10 cellular contexts compared by ENCODE assay signal in genomic region chr10:77602913-77603528, GRCh38. TPM values are rescaled to one million over a fixed set of nuclear protein-coding genes. Genes with fewer than 3 reads are reported as not detected.
DNase-seq lines count a peak whose midpoint lies in the region; ATAC-seq, FAIRE-seq and TF ChIP-seq lines count a peak whose summit lies in the region.
"Had no signal": no experiment of that assay in that cellular context is flagged by ENCODE, and none has a peak within 500 bp of the region (broad histone marks: within the 10 kb centered on the region; RNA-seq: fewer than 3 reads in every experiment).

No MANE protein-coding gene starts in this region.

- H3K56ac ChIP-seq in H1 (replicated peaks; ENCODE audit: insufficient read length, low read depth, low read length), result no peak overlapping the region

- H3K4ac ChIP-seq in H1 (replicated peaks; ENCODE audit: insufficient read length, low read depth, low read length) (no peak overlapping the region), trophoblast cell (ENCODE audit: low read depth, low read length) (no peak overlapping the region)

- H3K9me3 ChIP-seq in H1 (ENCODE audit: insufficient read depth in 2 of 2, low read depth in 1 of 2, low read length in 1 of 2) (no peaks in the 10 kb centered on the region), trophoblast cell (ENCODE audit: insufficient read depth, low read depth, low read length) (no peaks in the 10 kb centered on the region)
- H3K9me3 ChIP-seq: SJSA1 had no signal

- WGBS in H1 (ENCODE audit: extremely low coverage in 1 of 2, insufficient coverage in 1 of 2, insufficient read length in 1 of 2, insufficient replicate concordance in 2 of 2, low coverage in 1 of 2, low lambda C conversion rate in 2 of 2, missing lambda C conversion rate in 1 of 2), 2 experiments, result 86% methylated on average over 7 of the region's 7 CpGs; no CpG with 5 or more reads in 1 of the 2 experiments
- no CpG with 5 or more reads among the region's 7 CpGs for WGBS in trophoblast cell (ENCODE audit: extremely low coverage, insufficient coverage, insufficient read length)

- H3K14ac ChIP-seq in H1 (ENCODE audit: insufficient read length) (no peak overlapping the region), trophoblast cell (ENCODE audit: low read length) (no peak overlapping the region)

- no peak overlapping the region for H4K5ac ChIP-seq in H1 (ENCODE audit: insufficient read length, low read depth, low read length)

- TF ChIP-seq EP300 in H1 (IDR thresholded peaks at IDR 0.05; ENCODE audit: borderline replicate concordance in 1 of 2, low read depth in 2 of 2, low read length in 2 of 2), result no peak

- H3K79me2 ChIP-seq in H1 (ENCODE audit: control insufficient read depth in 1 of 2, insufficient read depth in 2 of 2, low read length in 2 of 2) (no peaks in the 10 kb centered on the region; a peak in 1 of 4 replicates), trophoblast cell (ENCODE audit: control insufficient read depth, insufficient read depth, low read length, poor library complexity) (peaks cover 6% of the 10 kb centered on the region)

- no peaks in the 10 kb centered on the region for H4K20me1 ChIP-seq in H1 (replicated peaks in 1 of 2; ENCODE audit: control insufficient read depth in 1 of 2, insufficient read depth in 2 of 2, low read length in 2 of 2)

- H2AK5ac ChIP-seq in H1 (ENCODE audit: low read depth, low read length) (no peak overlapping the region), trophoblast cell (ENCODE audit: low read length) (no peak overlapping the region)

- CTCF ChIA-PET in H1 (lab: Charles Lee; ENCODE audit: partially characterized antibody), result interaction anchor here (0.6 to 2.3 kb wide), 19 partner anchors 28 to 437 kb away, joined by 3 to 10 read pairs (median 4); no protein-coding TSS in a partner anchor

- H3K23ac ChIP-seq in H1 (ENCODE audit: insufficient read length) (no peak overlapping the region), trophoblast cell (ENCODE audit: low read length) (no peak overlapping the region)

- H2BK5ac ChIP-seq in H1 (ENCODE audit: low read depth, low read length) (no peak overlapping the region), trophoblast cell (ENCODE audit: low read depth, low read length, poor library complexity) (no peak overlapping the region)

- TF ChIP-seq POLR2A in H1 (IDR thresholded peaks at IDR 0.05; ENCODE audit: control extremely low read depth in 1 of 2, low read depth in 2 of 2, low read length in 2 of 2), result no peak

- H3K4me2 ChIP-seq in H1 (ENCODE audit: insufficient read depth in 1 of 2, low read depth in 2 of 2, low read length in 2 of 2) (no peak overlapping the region), trophoblast cell (ENCODE audit: low read length) (no peak overlapping the region)

- H3K27me3 ChIP-seq in H1 (replicated peaks in 1 of 4; ENCODE audit: control insufficient read depth in 3 of 4, extremely low read depth in 1 of 4, insufficient read depth in 3 of 4, low read length in 3 of 4) (no peaks in the 10 kb centered on the region), trophoblast cell (ENCODE audit: insufficient read depth, low read length) (no peaks in the 10 kb centered on the region)
- H3K27me3 ChIP-seq: SJSA1 had no signal

- FAIRE-seq in H1 (lab: Jason Lieb, UNC), result no peak
- FAIRE-seq: kidney had no signal

- POLR2A ChIA-PET in H1 (lab: Charles Lee; ENCODE audit: partially characterized antibody), result no interaction called here

- ATAC-seq in HG03432 (IDR thresholded peaks at IDR 0.05; ENCODE audit: unreplicated experiment) (no peak), GM18861 (IDR thresholded peaks at IDR 0.05; ENCODE audit: unreplicated experiment) (no peak), omental fat pad (ENCODE audit: low FRiP score) (no peak)

- H4K8ac ChIP-seq in H1 (ENCODE audit: extremely low read depth, insufficient read depth, low read length), result no peak overlapping the region
- H4K8ac ChIP-seq in trophoblast cell (ENCODE audit: low read depth, low read length), result no peak overlapping the region

- H3K9ac ChIP-seq in H1 (replicated peaks in 1 of 4; ENCODE audit: extremely low read depth in 1 of 4, low read depth in 3 of 4, low read length in 3 of 4), result no peak overlapping the region; a peak in 1 of 7 replicates
- H3K9ac ChIP-seq in trophoblast cell (ENCODE audit: low read length), result no peak overlapping the region

- H2BK120ac ChIP-seq in H1 (replicated peaks; ENCODE audit: low read depth, low read length) (no peak overlapping the region), trophoblast cell (ENCODE audit: insufficient read depth, low read length, poor library complexity) (no peak overlapping the region)

- no peak overlapping the region for H4K12ac ChIP-seq in trophoblast cell (ENCODE audit: low read depth, low read length)

- peaks cover 1 to 8% (median 4%) of the 10 kb centered on the region in 4 experiments; a peak in 4 of 7 replicates for H3K4me1 ChIP-seq in H1 (replicated peaks in 1 of 4; ENCODE audit: control insufficient read depth in 3 of 4, insufficient read depth in 4 of 4, low read length in 3 of 4)
- peaks cover 47 to 50% of the 10 kb centered on the region in 2 experiments for H3K4me1 ChIP-seq in trophoblast cell (ENCODE audit: control insufficient read depth in 1 of 2, insufficient read depth in 2 of 2, low read length in 2 of 2)

- H2BK15ac ChIP-seq in H1 (ENCODE audit: low read length), result no peak overlapping the region

- H3K23me2 ChIP-seq in H1 (ENCODE audit: low read depth, low read length), result no peaks in the 10 kb centered on the region

- H2BK20ac ChIP-seq in H1 (ENCODE audit: low read length), result no peak overlapping the region

- TF ChIP-seq CTCF in H1 (IDR thresholded peaks at IDR 0.05; ENCODE audit: control extremely low read depth in 1 of 3, insufficient read depth in 1 of 3, low read depth in 1 of 3, low read length in 3 of 3) (no peak), omental fat pad (IDR thresholded peaks at IDR 0.05) (no peak)

- no peaks in the 10 kb centered on the region for H3K79me1 ChIP-seq in H1 (ENCODE audit: low read depth, low read length)
- peaks cover 5% of the 10 kb centered on the region for H3K79me1 ChIP-seq in trophoblast cell (ENCODE audit: low read length)

- H2BK12ac ChIP-seq in H1 (ENCODE audit: low read depth, low read length) (no peak overlapping the region), trophoblast cell (ENCODE audit: low read length) (no peak overlapping the region)

- 0 out of 2 replicates have a peak overlapping the region, but pooled peaks have one; percentile 24 for H3K18ac ChIP-seq in H1 (ENCODE audit: extremely low read depth, low read length)
- H3K18ac ChIP-seq in trophoblast cell (ENCODE audit: low read length), result peak overlapping the region; percentile 39

- H3K27ac ChIP-seq in H1 (ENCODE audit: low read depth, low read length), result no peak overlapping the region
- no peak overlapping the region for H3K27ac ChIP-seq in trophoblast cell (ENCODE audit: low read depth, low read length)
- H3K27ac ChIP-seq: SJSA1 had no signal

- H2AFZ ChIP-seq in H1 (ENCODE audit: low read length), result no peak overlapping the region
- H2AFZ ChIP-seq in trophoblast cell (ENCODE audit: insufficient read depth, low read length, poor library complexity), result no peak overlapping the region

- DNase-seq in ELR (ENCODE audit: low read depth) (peak; percentile 37), NAMALWA (ENCODE audit: low spot score) (peak; percentile 5), H1 (ENCODE audit: low read depth in 1 of 2, low spot score in 2 of 2) (no peak), trophoblast cell (no peak), omental fat pad (ENCODE audit: low spot score) (no peak)
- no peak for DNase-seq in activated naive CD4-positive, alpha-beta T cell treated with Interleukin-2 at 50 U/mL for 16 hours
- DNase-seq: kidney had no signal

- TF ChIP-seq RAD21 in H1 (IDR thresholded peaks at IDR 0.05 in 1 of 2, conservative IDR thresholded peaks at IDR 0.05 in 1 of 2; ENCODE audit: low read depth in 2 of 2, low read length in 2 of 2), result no peak

- H3K36me3 ChIP-seq in H1 (ENCODE audit: control insufficient read depth in 2 of 4, insufficient read depth in 4 of 4, low read length in 3 of 4), result no peaks in the 10 kb centered on the region
- peaks cover 0 to 3% of the 10 kb centered on the region in 2 experiments for H3K36me3 ChIP-seq in trophoblast cell (ENCODE audit: control insufficient read depth in 1 of 2, insufficient read depth in 2 of 2, low read length in 2 of 2)
- H3K36me3 ChIP-seq: SJSA1 had no signal

- H3K4me3 ChIP-seq in H1 (ENCODE audit: extremely low read depth in 1 of 4, insufficient read depth in 2 of 4, low read depth in 3 of 4, low read length in 4 of 4) (no peak overlapping the region), trophoblast cell (ENCODE audit: low read depth, low read length) (no peak overlapping the region)
- H3K4me3 ChIP-seq: SJSA1 had no signal

- H4K91ac ChIP-seq in H1 (replicated peaks; ENCODE audit: insufficient read length, low read length) (no peak overlapping the region), trophoblast cell (ENCODE audit: low read depth, low read length) (no peak overlapping the region)

TF ChIP-seq in H1, 55 proteins besides CTCF, POLR2A, EP300 and RAD21 (continues in another document):
- no peak for TF ChIP-seq GTF2F1 (IDR thresholded peaks at IDR 0.05; ENCODE audit: borderline replicate concordance, low read depth, low read length)
- TF ChIP-seq RXRA (IDR thresholded peaks at IDR 0.05; ENCODE audit: insufficient read depth, low read depth, low read length), result no peak
- TF ChIP-seq RNF2 (IDR thresholded peaks at IDR 0.05; ENCODE audit: borderline replicate concordance, low read depth, low read length, missing control alignments, poor library complexity, severe bottlenecking), result no peak
- no peak for TF ChIP-seq CHD1 (IDR thresholded peaks at IDR 0.05; ENCODE audit: low read depth, low read length)
- TF ChIP-seq TCF12 (IDR thresholded peaks at IDR 0.05; ENCODE audit: low read depth, low read length), result no peak
- TF ChIP-seq RFX5 (IDR thresholded peaks at IDR 0.05; ENCODE audit: borderline replicate concordance, low read depth, low read length), result no peak
- no peak for TF ChIP-seq SIRT6 (IDR thresholded peaks at IDR 0.05; ENCODE audit: low read length)
- no peak for TF ChIP-seq CBX8 (IDR thresholded peaks at IDR 0.05; ENCODE audit: borderline replicate concordance, low read depth, low read length)
- no peak for TF ChIP-seq CHD2 (IDR thresholded peaks at IDR 0.05; ENCODE audit: low read length)

RNA-seq across cellular contexts. Expression of gene KCNMA1, which starts 34.6 kb away (rescaled TPM):
- 9.5 and 11.1 TPM in 2 replicates for total RNA-seq in H1 (2021; fragmentation: NEBNext Ultra II Directional; extraction: Animal tissue kit (Norgen Biotek cat#: 25700))
- 10.2 and 11.3 TPM in 2 replicates for polyA plus RNA-seq in H1 (2011; rRNA removed)
- 6.9 TPM for polyA plus RNA-seq in H1 (2011; cell fraction: cytosol; rRNA removed)
- polyA plus RNA-seq in H1 (2011; cell fraction: nucleus; rRNA removed), result 27.2 TPM
- 7.2 to 8.6 TPM (median 8.2 TPM) in 4 replicates for polyA plus RNA-seq in H1 (2012, experiment 1 of 2)
- 3.5 TPM for polyA plus RNA-seq in H1 (2012, experiment 2 of 2)
- polyA plus RNA-seq in H1 (2013, experiment 1 of 2), result 5.2 TPM
- 6.0 TPM for polyA plus RNA-seq in H1 (2013, experiment 2 of 2)
- 36.9 and 38.3 TPM in 2 replicates for polyA minus RNA-seq in H1 (2011; rRNA and poly(A)+ RNA removed)
- polyA minus RNA-seq in H1 (2011; cell fraction: cytosol; rRNA and poly(A)+ RNA removed), result 7.7 TPM
- polyA minus RNA-seq in H1 (2011; cell fraction: nucleus; rRNA and poly(A)+ RNA removed), result 70.8 TPM
- polyA plus RNA-seq in trophoblast cell (2013), result 130 and 138 TPM in 2 replicates
- total RNA-seq in omental fat pad, result 10 to 100 TPM; 10.1 to 32.6 (median 20.1) TPM

Comparison
In these comparisons a context has a peak if more than half of its experiments do, and no peak if none do; other contexts are left out.
1. DNase-seq: peak in ELR (single experiment) and NAMALWA (single experiment); none in H1 (0 of 2), trophoblast cell (0 of 2), activated naive CD4-positive, alpha-beta T cell treated with Interleukin-2 at 50 U/mL for 16 hours (single experiment) and omental fat pad (single experiment).